Comparison of ENCODE assay signal across 8 cellular contexts in the genomic region with DNA sequence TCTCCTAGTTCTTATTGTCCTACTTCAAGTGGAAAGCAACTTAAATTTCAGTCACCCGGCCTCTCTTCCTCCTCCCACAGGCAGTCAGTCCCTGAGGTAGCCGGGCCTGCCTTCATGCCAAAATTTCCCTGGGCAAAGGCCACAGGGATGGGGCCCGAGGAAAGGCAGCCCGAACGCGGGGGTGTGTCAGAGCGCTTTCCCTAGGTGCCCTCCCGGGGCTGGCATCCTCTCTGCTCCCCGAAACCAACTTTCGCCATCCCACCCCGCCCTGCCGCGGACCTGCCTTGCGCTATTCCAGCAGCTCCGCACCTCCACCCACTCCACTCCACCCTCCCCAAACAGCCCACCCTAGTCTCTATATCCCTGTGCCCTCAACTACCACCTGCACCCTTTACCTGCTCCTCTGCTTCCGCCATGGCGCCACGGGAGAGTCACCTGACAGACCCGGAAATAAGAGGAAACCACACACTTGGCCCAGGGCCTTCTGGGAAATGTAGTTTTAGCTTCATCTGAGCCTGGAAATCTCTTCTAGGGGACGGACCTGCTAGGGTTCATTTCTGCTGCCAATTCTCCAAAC. TPM values are rescaled to one million over a fixed set of nuclear protein-coding genes. Genes with fewer than 3 reads are reported as not detected.
A peak's percentile ranks its signal among the peaks of the same experiment; 100 is the strongest.
DNase-seq lines count a peak whose midpoint lies in the region; ATAC-seq and TF ChIP-seq lines count a peak whose summit lies in the region.

A gene (minus strand): TSS at position 433 of the 577 bp plus-strand sequence. CDS start 17 bp downstream, at position 416.

- WGBS in psoas muscle, 3 donors: 0 to 2% (median 0%) methylated on average over 20 of the region's 20 CpGs
- WGBS in urinary bladder: under 1% methylated on average over 20 of the region's 20 CpGs

- no peaks in the 10 kb centered on the region for H3K27me3 ChIP-seq in psoas muscle (ENCODE audit: insufficient read depth in 3 of 3, low read length in 2 of 3)

- DNase-seq in NCI-H1092 treated with DMSO at 0.1 percent for 48 hours (lab: John Stamatoyannopoulos, UW): peak; percentile 81
- DNase-seq in amniotic epithelial cell (ENCODE audit: low read depth): peak; percentile 71
- peak; percentile 74 for DNase-seq in left ventricle myocardium superior
- DNase-seq in psoas muscle: peak; percentile 68 to 82

- H3K4me3 ChIP-seq in GM12875 (ENCODE audit: low read depth, low read length): peak within 1 kb of the TSS; percentile 91
- peak within 1 kb of the TSS; percentile 94 for H3K4me3 ChIP-seq in psoas muscle
- peak within 1 kb of the TSS; percentile 66 for H3K4me3 ChIP-seq in urinary bladder (ENCODE audit: low read depth, low read length)

- H3K9me3 ChIP-seq in psoas muscle: no peaks in the 10 kb centered on the region

- TF ChIP-seq CTCF in GM12875 (IDR thresholded peaks at IDR 0.05; ENCODE audit: borderline replicate concordance, insufficient read depth, low read depth, low read length): no peak
- no peak for TF ChIP-seq CTCF in psoas muscle (IDR thresholded peaks at IDR 0.05)

- intact Hi-C loops in T-helper 1 cell treated with Interleukin-12 subunit alpha and Interleukin-12 subunit beta and Interleukin-4 antibody, amounts not matched to agents 30 ng/mL and 1 ng/mL, for 36 hours (cut with micrococcal nuclease): loop anchor here (1.0 to 10.0 kb wide), 11 partner anchors 112 to 1225 kb away; a partner anchor contains a TSS
- intact Hi-C loops in left ventricle myocardium superior (cut with micrococcal nuclease): no loop called here
- intact Hi-C loops in psoas muscle (cut with DNase I): no loop called here

- no peaks in the 10 kb centered on the region for H3K4me1 ChIP-seq in psoas muscle
- no peaks in the 10 kb centered on the region for H3K4me1 ChIP-seq in urinary bladder (ENCODE audit: insufficient read depth)

- ATAC-seq in HG02623 (IDR thresholded peaks at IDR 0.05; ENCODE audit: unreplicated experiment) (peak; percentile 98), left ventricle myocardium superior (peak; percentile 99), psoas muscle (peak; percentile 84 to 99 (median 94))

- H3K36me3 ChIP-seq in psoas muscle (ENCODE audit: insufficient read depth in 1 of 2, low read depth in 1 of 2) (no peaks in the 10 kb centered on the region), urinary bladder (ENCODE audit: insufficient read depth) (no peaks in the 10 kb centered on the region)

- peak within 1 kb of the TSS; percentile 50 for H3K27ac ChIP-seq in psoas muscle
- H3K27ac ChIP-seq in urinary bladder (ENCODE audit: low read depth): no peak within 1 kb of the TSS

RNA-seq across cellular contexts. Expression of the gene that starts here (rescaled TPM):
- total RNA-seq in T-helper 1 cell treated with Interleukin-12 subunit alpha and Interleukin-12 subunit beta and Interleukin-4 antibody, amounts not matched to agents 30 ng/mL and 1 ng/mL, for 36 hours: 66.0 and 70.6 TPM in 2 replicates
- total RNA-seq in left ventricle myocardium superior (33.7 TPM), psoas muscle (10 to 100 TPM; 13.8 to 28.3 (median 20.3) TPM), urinary bladder (74.2 TPM)
- polyA plus RNA-seq in psoas muscle (10 to 100 TPM in 1 of 3 donors, 1 to 10 TPM in 2; 4.6 to 12.1 (median 5.7) TPM), urinary bladder (20.3 TPM)
